8 cellular contexts compared by ENCODE assay signal in the genomic region with DNA sequence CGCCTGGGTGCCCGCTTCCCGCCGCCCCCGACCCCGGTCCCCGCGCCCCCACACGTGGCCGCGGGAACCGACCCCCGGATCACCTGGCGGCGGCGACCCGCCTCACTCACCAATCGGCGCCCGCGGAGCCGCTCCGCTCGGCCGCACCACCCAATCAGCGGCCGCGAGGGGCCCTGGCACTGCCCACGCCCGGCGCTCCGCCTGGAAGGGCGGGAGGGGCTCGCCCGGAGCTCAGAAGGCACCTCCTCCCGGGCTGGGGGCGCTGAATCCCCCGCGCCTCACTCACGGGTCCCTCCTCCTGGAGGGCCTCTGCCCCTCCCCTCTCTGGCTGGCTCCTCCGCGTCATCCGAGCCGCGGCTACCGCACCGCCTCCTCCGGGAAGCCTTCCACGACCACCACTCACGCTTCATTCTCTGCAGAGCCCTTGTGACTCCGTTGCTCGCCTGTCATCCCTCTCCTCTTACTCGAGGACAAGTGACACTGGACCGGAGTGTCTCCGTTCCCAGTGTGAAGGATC. TPM values are rescaled to one million over a fixed set of nuclear protein-coding genes. Genes with fewer than 3 reads are reported as not detected.
DNase-seq lines count a peak whose midpoint lies in the region; ATAC-seq and TF ChIP-seq lines count a peak whose summit lies in the region.

No MANE protein-coding gene starts in this region.

- no peak overlapping the region for H3K9ac ChIP-seq in H9 (ENCODE audit: extremely low read depth, insufficient read length, low read length)
- no peak overlapping the region for H3K9ac ChIP-seq in liver (ENCODE audit: low read depth in 1 of 2, low read length in 2 of 2)

- CTCF ChIA-PET in Calu3 (lab: Charles Lee), result interaction anchor here (1.0 to 2.4 kb wide), 2 partner anchors 14 to 35 kb away, joined by 4 to 11 read pairs; a partner anchor contains a TSS

- no peaks in the 10 kb centered on the region for H3K79me1 ChIP-seq in H9 (ENCODE audit: insufficient read depth, low read depth, low read length, poor library complexity, severe bottlenecking)

- H3K14ac ChIP-seq in H9 (ENCODE audit: insufficient read depth, low read length), result no peak overlapping the region

- H4K5ac ChIP-seq in H9 (ENCODE audit: insufficient read length, low read depth, low read length), result no peak overlapping the region

- H3K27me3 ChIP-seq in H9 (ENCODE audit: insufficient read depth, low read length) (peaks cover 8% of the 10 kb centered on the region; the same call in 1 of the 2 replicates), liver (ENCODE audit: control insufficient read depth in 4 of 4, insufficient read depth in 4 of 4, low read length in 3 of 4) (no peaks in the 10 kb centered on the region)

- no peak overlapping the region for H2BK5ac ChIP-seq in H9 (ENCODE audit: insufficient read length, low read length)

- H4K8ac ChIP-seq in H9 (replicated peaks; ENCODE audit: insufficient read length, low read depth, low read length), result no peak overlapping the region

- H2BK12ac ChIP-seq in H9 (ENCODE audit: insufficient read length, low read depth, low read length), result no peak overlapping the region

- H3K23ac ChIP-seq in H9 (ENCODE audit: insufficient read length, low read depth, low read length), result no peak overlapping the region

- no peak overlapping the region for H3K4ac ChIP-seq in H9 (ENCODE audit: low read depth, low read length)

- no TSS peak for BruUV-seq in Calu3 (replicated peaks; lab: Mats Ljungman, UMichigan)

- TF ChIP-seq RAD21 in liver (IDR thresholded peaks at IDR 0.05), result no peak

- intact Hi-C loops in Calu3 (cut with micrococcal nuclease; ENCODE audit: unreplicated experiment), result loop anchor here (5.0 kb wide), 1 partner anchor 35 kb away; no protein-coding TSS in a partner anchor
- intact Hi-C loops in dendritic cell treated with granulocyte-macrophage colony-stimulating factor and Interleukin-4, amounts not matched to agents 40 ng/mL and 50 ng/mL, for 4 days (cut with micrococcal nuclease), result loop anchor here (2.0 kb wide), 1 partner anchor 35 kb away; no protein-coding TSS in a partner anchor

- TF ChIP-seq CTCF in Calu3 (IDR thresholded peaks at IDR 0.05; ENCODE audit: unreplicated experiment) (no peak), H9 (conservative IDR thresholded peaks at IDR 0.05) (no peak), liver (IDR thresholded peaks at IDR 0.05; ENCODE audit: low read depth, low read length, missing input control) (no peak)

- H3K36me3 Mint-ChIP-seq in Calu3 (ENCODE audit: insufficient read depth, unreplicated experiment), result peaks cover 21% of the 10 kb centered on the region
- H3K36me3 Mint-ChIP-seq in H9 (ENCODE audit: insufficient read depth in 1 of 3, low read depth in 3 of 3), result no peaks in the 10 kb centered on the region; a peak in 2 of 7 replicates
- H3K36me3 Mint-ChIP-seq in dendritic cell treated with granulocyte-macrophage colony-stimulating factor and Interleukin-4, amounts not matched to agents 40 ng/mL and 50 ng/mL, for 4 days (ENCODE audit: low read depth), result peaks cover 21% of the 10 kb centered on the region

- H3K56ac ChIP-seq in H9 (ENCODE audit: insufficient read length, low read depth, low read length), result no peak overlapping the region

- H3K27ac Mint-ChIP-seq in Calu3 (ENCODE audit: unreplicated experiment) (peak overlapping the region; percentile 81), H9 (no peak overlapping the region; a peak in 1 of 7 replicates)
- H3K27ac Mint-ChIP-seq in dendritic cell treated with granulocyte-macrophage colony-stimulating factor and Interleukin-4, amounts not matched to agents 40 ng/mL and 50 ng/mL, for 4 days, result no peak overlapping the region

- H3K4me1 ChIP-seq in H9 (ENCODE audit: insufficient read depth, low read length) (peaks cover 4% of the 10 kb centered on the region; the same call in 1 of the 2 replicates), liver (ENCODE audit: control insufficient read depth in 4 of 4, insufficient read depth in 4 of 4, low read length in 3 of 4) (peaks cover 6 to 20% (median 13%) of the 10 kb centered on the region in 4 donors)

- peak overlapping the region; percentile 87 for H3K4me2 ChIP-seq in H9 (ENCODE audit: insufficient read depth, insufficient read length, low read length)

- no peak overlapping the region for H2BK120ac ChIP-seq in H9 (ENCODE audit: low read depth, low read length, poor library complexity, severe bottlenecking)

- H3K9me3 ChIP-seq in H9 (ENCODE audit: control insufficient read depth, low read depth, low read length) (no peaks in the 10 kb centered on the region), liver (ENCODE audit: control insufficient read depth in 4 of 4, low read length in 3 of 4) (no peaks in the 10 kb centered on the region)

- H2BK20ac ChIP-seq in H9 (ENCODE audit: low read depth, low read length, poor library complexity, severe bottlenecking), result no peak overlapping the region

- H3K4me3 Mint-ChIP-seq in Calu3 (ENCODE audit: low read depth, unreplicated experiment) (peak overlapping the region; percentile 88), H9 (peak overlapping the region; percentile 72 to 86)
- peak overlapping the region; percentile 87 for H3K4me3 Mint-ChIP-seq in dendritic cell treated with granulocyte-macrophage colony-stimulating factor and Interleukin-4, amounts not matched to agents 40 ng/mL and 50 ng/mL, for 4 days

- DNase-seq in Calu3 (peak; percentile 66), H9 (peak; percentile 94), NCI-H1694 (lab: John Stamatoyannopoulos, UW) (peak; percentile 22)
- DNase-seq in activated CD4-positive, alpha-beta T cell treated with anti-CD3 and anti-CD28 coated beads for 4 hours, result peak; percentile 48 to 61
- DNase-seq in stimulated activated CD4-positive, alpha-beta T cell treated with anti-CD3 and anti-CD28 coated beads, Interleukin-4, amount 100 ng/mL, for 24 hours, result peak; percentile 59

- H3K9me3 Mint-ChIP-seq in Calu3 (ENCODE audit: low read depth, unreplicated experiment) (no peaks in the 10 kb centered on the region), H9 (no peaks in the 10 kb centered on the region; a peak in 1 of 5 replicates)
- no peaks in the 10 kb centered on the region for H3K9me3 Mint-ChIP-seq in dendritic cell treated with granulocyte-macrophage colony-stimulating factor and Interleukin-4, amounts not matched to agents 40 ng/mL and 50 ng/mL, for 4 days

- no peak overlapping the region for H3K27ac ChIP-seq in H9 (ENCODE audit: insufficient read length, low read depth, low read length)
- no peak overlapping the region for H3K27ac ChIP-seq in liver (ENCODE audit: low read depth in 1 of 2, low read length in 2 of 2)

- no peak overlapping the region for H3K18ac ChIP-seq in H9 (ENCODE audit: insufficient read length, low read depth, low read length)

- H2AFZ ChIP-seq in H9 (ENCODE audit: low read length), result no peak overlapping the region

- no peak overlapping the region for H4K91ac ChIP-seq in H9 (ENCODE audit: insufficient read length, low read depth, low read length)

- H2BK15ac ChIP-seq in H9 (ENCODE audit: low read depth, low read length), result no peak overlapping the region

- no peak overlapping the region for H2AK5ac ChIP-seq in H9 (ENCODE audit: insufficient read length, low read length)

- no peak overlapping the region for H3T11ph ChIP-seq in H9 (ENCODE audit: low read length)

- H3K4me1 Mint-ChIP-seq in Calu3 (ENCODE audit: low read depth, unreplicated experiment) (peaks cover 6% of the 10 kb centered on the region), H9 (peaks cover 25 to 40% of the 10 kb centered on the region in 2 experiments)
- peaks cover 26% of the 10 kb centered on the region for H3K4me1 Mint-ChIP-seq in dendritic cell treated with granulocyte-macrophage colony-stimulating factor and Interleukin-4, amounts not matched to agents 40 ng/mL and 50 ng/mL, for 4 days (ENCODE audit: low read depth)

- H3K23me2 ChIP-seq in H9 (ENCODE audit: insufficient read length, low read depth, low read length, poor library complexity, severe bottlenecking), result peaks cover 12% of the 10 kb centered on the region

- peaks cover 27% of the 10 kb centered on the region for H3K27me3 Mint-ChIP-seq in Calu3 (ENCODE audit: unreplicated experiment)
- peaks cover 70% of the 10 kb centered on the region for H3K27me3 Mint-ChIP-seq in H9 (ENCODE audit: low read depth)
- peaks cover 60% of the 10 kb centered on the region for H3K27me3 Mint-ChIP-seq in dendritic cell treated with granulocyte-macrophage colony-stimulating factor and Interleukin-4, amounts not matched to agents 40 ng/mL and 50 ng/mL, for 4 days

- H4K20me1 ChIP-seq in H9 (ENCODE audit: control insufficient read depth, insufficient read depth, insufficient read length), result no peaks in the 10 kb centered on the region

- ATAC-seq in HG03457 (IDR thresholded peaks at IDR 0.05; ENCODE audit: unreplicated experiment), result no peak

- H3K79me2 ChIP-seq in H9 (ENCODE audit: insufficient read depth, low read length), result no peaks in the 10 kb centered on the region

- H3K4me3 ChIP-seq in liver (ENCODE audit: low read depth in 1 of 3, low read length in 3 of 3), result peak overlapping the region in 2 of 3 donors; percentile 41 to 47

- H3K36me3 ChIP-seq in liver (ENCODE audit: control insufficient read depth in 4 of 4, insufficient read depth in 3 of 4, low read depth in 1 of 4, low read length in 3 of 4), result peaks cover 0 to 2% (median under 1%) of the 10 kb centered on the region in 4 donors

- no CpG with 5 or more reads among the region's 55 CpGs for WGBS in H9 (ENCODE audit: extremely low coverage, insufficient read length, low lambda C conversion rate)
- WGBS in liver, result 1% methylated on average over 55 of the region's 55 CpGs

TF ChIP-seq in liver, 16 proteins besides CTCF, POLR2A, EP300 and RAD21 (continues in another document):
- no peak for TF ChIP-seq EGR1 (IDR thresholded peaks at IDR 0.05; ENCODE audit: low read depth in 2 of 2)

RNA-seq across cellular contexts. Expression of a gene that starts 0.4 kb away (rescaled TPM):
- total RNA-seq in Calu3 (2022), result 2.7 and 3.8 TPM in 2 replicates
- total RNA-seq in H9 (2021), result 7.2 and 8.7 TPM in 2 replicates
- under 1 TPM in 1 of 2 donors, not detected in 1; 0.05 TPM for total RNA-seq in liver
- polyA plus RNA-seq in liver, result not detected

RNA-seq across cellular contexts. Expression of a gene that starts 14.3 kb away (rescaled TPM):
- total RNA-seq in Calu3 (2022) (not detected in 2 replicates), H9 (2021) (3.4 and 5.1 TPM in 2 replicates), liver (1 to 10 TPM; 1.7 to 2.7 TPM)
- polyA plus RNA-seq in liver, result 1 to 10 TPM; 1.0 to 2.4 TPM

RNA-seq across cellular contexts. Expression of a gene that starts 55.0 kb away (rescaled TPM):
- total RNA-seq in Calu3 (2022) (229 and 247 TPM in 2 replicates), H9 (2021) (127 TPM in 2 replicates), liver (100 to 1,000 TPM; 104 to 115 TPM)
- polyA plus RNA-seq in liver, result 10 to 100 TPM; 34.8 to 41.0 TPM

Comparison
In these comparisons a context has a peak if more than half of its experiments do, and no peak if none do; other contexts are left out.
1. DNase-seq: peak in every context shown above with its lines; median percentile 94 in H9; 66 in Calu3; 59 in stimulated activated CD4-positive, alpha-beta T cell treated with anti-CD3 and anti-CD28 coated beads, Interleukin-4, amount 100 ng/mL, for 24 hours; 54 in activated CD4-positive, alpha-beta T cell treated with anti-CD3 and anti-CD28 coated beads for 4 hours; 22 in NCI-H1694.